15 cellular contexts compared by ENCODE assay signal in the genomic region with DNA sequence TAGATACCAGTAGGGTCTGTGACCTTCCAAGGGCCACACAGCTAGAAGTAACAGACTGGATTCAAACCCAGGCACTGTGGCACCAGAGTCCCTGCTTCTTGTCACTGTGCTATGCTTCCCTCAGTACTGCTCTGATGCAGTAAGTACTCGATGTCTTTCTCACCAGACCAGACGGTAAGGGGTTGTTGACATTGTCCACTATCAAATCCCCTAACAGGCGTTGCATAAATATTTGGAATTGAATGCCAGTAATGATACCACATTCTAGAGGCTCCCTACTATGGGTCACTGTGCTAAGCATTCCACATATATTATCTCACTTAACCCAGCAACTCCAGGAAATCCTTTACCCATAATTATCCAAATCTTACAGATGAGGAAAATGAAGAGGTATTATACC.
DNase-seq lines count a peak whose midpoint lies in the region; ATAC-seq and TF ChIP-seq lines count a peak whose summit lies in the region.
"Had no signal": no experiment of that assay in that cellular context is flagged by ENCODE, and none has a peak within 500 bp of the region (broad histone marks: within the 10 kb centered on the region; RNA-seq: fewer than 3 reads in every experiment).

No MANE protein-coding gene starts in this region.

- TF ChIP-seq CTCF in choroid plexus epithelial cell (conservative IDR thresholded peaks at IDR 0.05; ENCODE audit: low read depth, low read length) (no peak), nephron (IDR thresholded peaks at IDR 0.05; ENCODE audit: unreplicated experiment in 3 of 3) (no peak)

- no peaks in the 10 kb centered on the region for H3K36me3 Mint-ChIP-seq in nephron (ENCODE audit: low read depth)
- H3K36me3 Mint-ChIP-seq: CD4-positive, alpha-beta memory T cell had no signal

- no peak overlapping the region for H3K4me3 ChIP-seq in Karpas-422 (ENCODE audit: low read length)
- no peak overlapping the region for H3K4me3 ChIP-seq in choroid plexus epithelial cell (ENCODE audit: low read depth, low read length)
- no peak overlapping the region for H3K4me3 ChIP-seq in HAP-1
- H3K4me3 ChIP-seq: BLaER1 treated with 17β-estradiol and CSF1 and Interleukin-3, amounts not matched to agents 10 nM and 100 nM had no signal

- H3K9me3 Mint-ChIP-seq in nephron = no peaks in the 10 kb centered on the region
- H3K9me3 Mint-ChIP-seq: CD4-positive, alpha-beta memory T cell had no signal

- peaks cover 7% of the 10 kb centered on the region for H3K27me3 Mint-ChIP-seq in nephron (ENCODE audit: low read depth)

- DNase-seq in ELR (ENCODE audit: low read depth) (peak; percentile 42), Karpas-422 (no peak), choroid plexus epithelial cell (ENCODE audit: low read depth) (peak; percentile 39), HAP-1 (ENCODE audit: low spot score in 2 of 2) (no peak), hippocampal formation (lab: John Stamatoyannopoulos, UW) (no peak), midbrain (lab: John Stamatoyannopoulos, UW) (no peak)
- DNase-seq: Caco-2; CD4-positive, alpha-beta memory T cell; GOT3; NCI-H1092; NCI-H1436 treated with DMSO at 0.1 percent for 48 hours; NK-92 treated with Interleukin-12 subunit alpha and Interleukin-12 subunit beta, amount 100 ng/mL, for 24 hours had no signal

- H3K27ac ChIP-seq in Karpas-422 (ENCODE audit: low read length) = peak overlapping the region; percentile 97
- H3K27ac ChIP-seq: BLaER1 treated with 17β-estradiol and CSF1 and Interleukin-3, amounts not matched to agents 10 nM and 100 nM had no signal

- H3K79me2 ChIP-seq in Karpas-422 (ENCODE audit: low read length) = no peaks in the 10 kb centered on the region

- no peak for ATAC-seq in HG03460 (IDR thresholded peaks at IDR 0.05; ENCODE audit: unreplicated experiment)

- no peaks in the 10 kb centered on the region for H4K20me1 ChIP-seq in Karpas-422 (ENCODE audit: insufficient read depth, low read depth, low read length)
- H4K20me1 ChIP-seq: BLaER1 treated with 17β-estradiol and CSF1 and Interleukin-3, amounts not matched to agents 10 nM and 100 nM had no signal

- in situ Hi-C loops in HAP-1 (cut with MboI; ENCODE audit: low sequenced_read_pairs) = no loop called here

- peak overlapping the region; percentile 32 for H2AFZ ChIP-seq in Karpas-422 (ENCODE audit: low read length)

- H3K9me2 ChIP-seq in Karpas-422 (replicated peaks; ENCODE audit: insufficient read depth, low read length) = no peaks in the 10 kb centered on the region

- peaks cover 61% of the 10 kb centered on the region for H3K4me1 ChIP-seq in Karpas-422 (ENCODE audit: low read length)
- H3K4me1 ChIP-seq in HAP-1 = no peaks in the 10 kb centered on the region
- H3K4me1 ChIP-seq: Caco-2 had no signal

- peak overlapping the region; percentile 21 for H3K9ac ChIP-seq in Karpas-422 (ENCODE audit: low read length)
- H3K9ac ChIP-seq: BLaER1 treated with 17β-estradiol and CSF1 and Interleukin-3, amounts not matched to agents 10 nM and 100 nM had no signal

- H3K4me1 Mint-ChIP-seq in nephron = peaks cover 34% of the 10 kb centered on the region
- H3K4me1 Mint-ChIP-seq: CD4-positive, alpha-beta memory T cell had no signal

- H3K4me3 Mint-ChIP-seq in nephron = no peak overlapping the region
- H3K4me3 Mint-ChIP-seq: CD4-positive, alpha-beta memory T cell had no signal

- peak overlapping the region in 2 of 3 experiments; percentile 39 to 62 for H3K27ac Mint-ChIP-seq in nephron
- H3K27ac Mint-ChIP-seq: CD4-positive, alpha-beta memory T cell had no signal

- H3K9me3 ChIP-seq in Karpas-422 (ENCODE audit: low read length) (no peaks in the 10 kb centered on the region), HAP-1 (no peaks in the 10 kb centered on the region)
- H3K9me3 ChIP-seq: BLaER1 treated with 17β-estradiol and CSF1 and Interleukin-3, amounts not matched to agents 10 nM and 100 nM; Caco-2 had no signal

- H3K27me3 ChIP-seq in Karpas-422 (ENCODE audit: low read length) (no peaks in the 10 kb centered on the region), HAP-1 (ENCODE audit: low read depth) (peaks cover 8% of the 10 kb centered on the region)
- H3K27me3 ChIP-seq: BLaER1 treated with 17β-estradiol and CSF1 and Interleukin-3, amounts not matched to agents 10 nM and 100 nM had no signal

- peak overlapping the region; percentile 20 for H3K4me2 ChIP-seq in Karpas-422 (ENCODE audit: low read depth, low read length, poor library complexity, severe bottlenecking)

- H3K36me3 ChIP-seq in Karpas-422 (ENCODE audit: insufficient read depth, low read length) (no peaks in the 10 kb centered on the region), HAP-1 (replicated peaks) (no peaks in the 10 kb centered on the region)
- H3K36me3 ChIP-seq: BLaER1 treated with 17β-estradiol and CSF1 and Interleukin-3, amounts not matched to agents 10 nM and 100 nM had no signal

Comparison
In these comparisons a context has a peak if more than half of its experiments do, and no peak if none do; other contexts are left out.
1. DNase-seq: peak in ELR (single experiment) and choroid plexus epithelial cell (single experiment); none in Karpas-422 (single experiment), HAP-1 (0 of 2), hippocampal formation (0 of 2) and midbrain (single experiment).